Comparison of ENCODE assay signal across 1 cellular context in genomic region chr10:94545277-94546057, GRCh38.
A peak's percentile ranks its signal among the peaks of the same experiment; 100 is the strongest.
TF ChIP-seq lines count a peak whose summit lies in the region.

HELLS (plus strand) TSS chr10:94545788; CDS start chr10:94545922, 134 bp downstream.

TF ChIP-seq in H1, 55 proteins besides CTCF, POLR2A, EP300 and RAD21 (continued from another document):
- TF ChIP-seq USF2 (IDR thresholded peaks at IDR 0.05; ENCODE audit: low read length) (no peak), SAP30 (IDR thresholded peaks at IDR 0.05; ENCODE audit: insufficient read depth, insufficient replicate concordance, low read length) (no peak), SIRT6 (IDR thresholded peaks at IDR 0.05; ENCODE audit: low read length) (no peak), ASH2L (IDR thresholded peaks at IDR 0.05; ENCODE audit: low read length) (peak; percentile 10), TBP (IDR thresholded peaks at IDR 0.05; ENCODE audit: low read depth, low read length) (peak; percentile 94), RNF2 (IDR thresholded peaks at IDR 0.05; ENCODE audit: borderline replicate concordance, low read depth, low read length, missing control alignments, poor library complexity, severe bottlenecking) (no peak), RBBP5 (IDR thresholded peaks at IDR 0.05; ENCODE audit: borderline replicate concordance, low read depth, low read length) (peak; percentile 64; the same call in 1 of the 2 replicates), ATF2 (IDR thresholded peaks at IDR 0.05; ENCODE audit: low read length) (peak; percentile 27; the same call in 1 of the 2 replicates), CTBP2 (IDR thresholded peaks at IDR 0.05; ENCODE audit: borderline replicate concordance, insufficient read depth, insufficient read length, low read length) (no peak), CEBPB (IDR thresholded peaks at IDR 0.05; ENCODE audit: low read depth, low read length) (no peak), ZNF274 (IDR thresholded peaks at IDR 0.05; ENCODE audit: borderline replicate concordance, extremely low read depth, low read length) (no peak), SP2 (IDR thresholded peaks at IDR 0.05; ENCODE audit: low read length) (no peak), CHD2 (IDR thresholded peaks at IDR 0.05; ENCODE audit: low read length) (peak; percentile 88), KDM5A (IDR thresholded peaks at IDR 0.05; ENCODE audit: low read length) (no peak), TAF7 (optimal IDR thresholded peaks at IDR 0.05; ENCODE audit: borderline replicate concordance, low read depth, low read length) (peak; percentile 95), GTF2F1 (IDR thresholded peaks at IDR 0.05; ENCODE audit: borderline replicate concordance, low read depth, low read length) (peak; percentile 71; the same call in 1 of the 2 replicates), YY1 (IDR thresholded peaks at IDR 0.05; ENCODE audit: low read depth, low read length) (0 out of 2 replicates have a peak, but pooled peaks have one; percentile 23), JUN (IDR thresholded peaks at IDR 0.05; ENCODE audit: low read depth, low read length) (no peak), CBX5 (IDR thresholded peaks at IDR 0.05; ENCODE audit: low read depth, low read length) (no peak), PHF8 (conservative IDR thresholded peaks at IDR 0.05; ENCODE audit: low read depth, low read length) (peak; percentile 96), RXRA (IDR thresholded peaks at IDR 0.05; ENCODE audit: insufficient read depth, low read depth, low read length) (no peak), TEAD4 (IDR thresholded peaks at IDR 0.05; ENCODE audit: low read depth, low read length) (no peak), BCL11A (IDR thresholded peaks at IDR 0.05; ENCODE audit: low read depth in 2 of 2, low read length in 2 of 2) (no peak), NRF1 (IDR thresholded peaks at IDR 0.05; ENCODE audit: low read depth, low read length) (no peak), HDAC2 (IDR thresholded peaks at IDR 0.05; ENCODE audit: borderline replicate concordance in 1 of 2, low read depth in 2 of 2, low read length in 2 of 2) (no peak), CBX8 (IDR thresholded peaks at IDR 0.05; ENCODE audit: borderline replicate concordance, low read depth, low read length) (no peak), HDAC6 (IDR thresholded peaks at IDR 0.05; ENCODE audit: low read depth, low read length) (no peak), MAFK (IDR thresholded peaks at IDR 0.05; ENCODE audit: low read depth, low read length) (no peak), SIX5 (IDR thresholded peaks at IDR 0.05; ENCODE audit: low read depth, low read length) (no peak), POU5F1 (IDR thresholded peaks at IDR 0.05; ENCODE audit: low read depth, low read length) (no peak), BRCA1 (IDR thresholded peaks at IDR 0.05; ENCODE audit: low read depth, low read length) (peak; percentile 72), CREB1 (IDR thresholded peaks at IDR 0.05) (no peak), CHD1 (IDR thresholded peaks at IDR 0.05; ENCODE audit: low read depth, low read length) (no peak), SP4 (IDR thresholded peaks at IDR 0.05; ENCODE audit: low read length) (peak; percentile 1; the same call in 1 of the 2 replicates), EGR1 (IDR thresholded peaks at IDR 0.05; ENCODE audit: borderline replicate concordance, low read depth, low read length) (0 out of 2 replicates have a peak, but pooled peaks have one; percentile 22), CHD7 (IDR thresholded peaks at IDR 0.05; ENCODE audit: insufficient replicate concordance, low read length) (no peak), SRF (IDR thresholded peaks at IDR 0.05; ENCODE audit: low read depth, low read length) (no peak), GABPA (IDR thresholded peaks at IDR 0.05; ENCODE audit: borderline replicate concordance, insufficient read depth, low read length) (no peak), RFX5 (IDR thresholded peaks at IDR 0.05; ENCODE audit: borderline replicate concordance, low read depth, low read length) (no peak), KDM4A (IDR thresholded peaks at IDR 0.05; ENCODE audit: low read depth, low read length, severe bottlenecking) (no peak), SIN3A (conservative IDR thresholded peaks at IDR 0.05 in 1 of 2, IDR thresholded peaks at IDR 0.05 in 1 of 2; ENCODE audit: low read depth in 1 of 2, low read length in 2 of 2) (peak in 1 of 2 experiments; percentile 66; a peak in 2 of 4 replicates), KDM1A (IDR thresholded peaks at IDR 0.05; ENCODE audit: borderline replicate concordance, low read length) (no peak), NANOG (IDR thresholded peaks at IDR 0.05; ENCODE audit: insufficient read depth, low read depth, low read length, poor library complexity, severe bottlenecking) (no peak), E2F6 (IDR thresholded peaks at IDR 0.05) (peak; percentile 29), ATF3 (IDR thresholded peaks at IDR 0.05; ENCODE audit: insufficient read depth, low read depth, low read length) (no peak), TAF1 (IDR thresholded peaks at IDR 0.05; ENCODE audit: low read depth, low read length) (peak; percentile 98), POLR2AphosphoS5 (IDR thresholded peaks at IDR 0.05; ENCODE audit: low read depth, low read length) (peak; percentile 89), JUND (IDR thresholded peaks at IDR 0.05; ENCODE audit: low read length) (no peak), TCF12 (IDR thresholded peaks at IDR 0.05; ENCODE audit: low read depth, low read length) (no peak), SUZ12 (IDR thresholded peaks at IDR 0.05; ENCODE audit: low read length) (no peak), SP1 (IDR thresholded peaks at IDR 0.05; ENCODE audit: low read depth, low read length) (peak; percentile 83), EZH2 (IDR thresholded peaks at IDR 0.05; ENCODE audit: low read depth, low read length, severe bottlenecking) (no peak), MAX (IDR thresholded peaks at IDR 0.05) (0 out of 2 replicates have a peak, but pooled peaks have one; percentile 11), FOSL1 (IDR thresholded peaks at IDR 0.05; ENCODE audit: insufficient read depth, low read depth, low read length) (no peak)
